ENCODE assay signal across 22 cellular contexts in the genomic region with DNA sequence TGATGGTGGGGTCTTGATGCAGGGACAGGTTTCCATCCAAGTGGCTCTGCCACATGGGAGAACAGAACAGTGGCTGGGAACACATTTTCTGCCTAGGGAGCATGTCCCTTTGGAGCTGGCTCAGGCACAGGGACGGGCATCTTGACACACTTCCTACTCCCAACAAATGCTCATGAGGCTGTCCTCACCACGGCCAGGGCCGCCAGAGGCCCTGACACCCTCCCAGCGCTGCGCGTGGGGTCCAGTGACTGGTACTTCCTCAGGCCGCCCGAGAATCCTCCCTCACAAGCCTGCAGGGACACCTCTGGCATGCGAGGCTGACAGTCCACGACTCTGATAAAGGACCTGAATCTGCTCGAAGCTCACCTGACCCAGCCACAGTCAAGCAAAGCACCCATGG.
"Had no signal": no experiment of that assay in that cellular context is flagged by ENCODE, and none has a peak within 500 bp of the region (broad histone marks: within the 10 kb centered on the region; RNA-seq: fewer than 3 reads in every experiment).

No MANE protein-coding gene starts in this region.

- H3K4me3 ChIP-seq: coronary artery, dorsolateral prefrontal cortex, esophagus muscularis mucosa, gastroesophageal sphincter, heart right ventricle, left lung, lower lobe of right lung had no signal

- H3K27me3 ChIP-seq: dorsolateral prefrontal cortex, esophagus muscularis mucosa, foreskin keratinocyte, gastroesophageal sphincter, heart right ventricle, left lung had no signal

- DNase-seq: dermis blood vessel endothelial cell; dorsolateral prefrontal cortex; effector CD4-positive, alpha-beta T cell; effector memory CD4-positive, alpha-beta T cell; foreskin keratinocyte; head of caudate nucleus; heart right ventricle; hippocampal formation; left cardiac atrium; left lung; left ventricle myocardium superior; lower lobe of right lung; mesendoderm; midbrain had no signal

- H3K9me3 ChIP-seq: esophagus muscularis mucosa, gastroesophageal sphincter, heart right ventricle, left lung, lower lobe of right lung had no signal

- H3K4me1 ChIP-seq: esophagus muscularis mucosa, foreskin keratinocyte, heart right ventricle, lower lobe of right lung had no signal

- H3K27ac ChIP-seq: coronary artery, dorsolateral prefrontal cortex, esophagus muscularis mucosa, foreskin keratinocyte, gastroesophageal sphincter, heart right ventricle, left lung, lower lobe of right lung had no signal

- FAIRE-seq: colon, endothelial cell of umbilical vein, frontal cortex, islet of Langerhans, keratinocyte had no signal

- ATAC-seq: foreskin keratinocyte, gastroesophageal sphincter, heart right ventricle, left cardiac atrium, left lung, left ventricle myocardium superior, lower lobe of right lung had no signal
